11 cellular contexts compared by ENCODE assay signal in the genomic region with DNA sequence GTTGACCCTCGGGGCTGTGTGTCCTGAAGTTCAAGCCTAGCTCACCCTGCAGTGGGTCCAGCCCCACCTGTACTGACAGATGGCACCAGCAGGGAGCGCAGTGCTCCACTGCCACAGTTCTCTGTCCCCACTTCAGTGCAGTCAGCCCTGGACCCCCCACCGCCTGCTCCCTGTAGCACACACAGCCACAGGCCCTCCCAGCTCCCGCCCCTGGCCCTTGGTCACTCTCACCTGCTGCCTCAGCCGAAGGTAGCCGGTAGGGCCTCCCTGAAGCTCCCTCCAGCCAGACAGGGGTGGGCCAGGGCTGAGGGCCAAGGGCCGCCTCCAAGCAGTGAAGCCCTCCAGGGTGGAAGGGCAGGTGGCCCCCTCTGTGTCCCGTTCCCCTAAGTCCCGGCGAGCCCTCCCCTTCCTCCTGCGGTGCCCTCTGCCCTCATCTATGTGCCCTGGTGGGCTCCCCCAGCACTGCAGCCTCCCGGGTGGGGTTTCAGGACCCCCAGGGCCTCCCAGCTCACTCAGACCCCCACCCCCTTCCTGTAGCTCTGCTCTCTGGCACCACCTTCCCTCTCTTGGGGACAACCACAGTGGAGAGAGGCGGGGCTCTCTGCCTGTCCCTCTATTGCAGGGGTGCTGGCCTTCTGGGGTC. TPM values are rescaled to one million over a fixed set of nuclear protein-coding genes. Genes with fewer than 3 reads are reported as not detected.
DNase-seq lines count a peak whose midpoint lies in the region; ATAC-seq and TF ChIP-seq lines count a peak whose summit lies in the region.
"Had no signal": no experiment of that assay in that cellular context is flagged by ENCODE, and none has a peak within 500 bp of the region (broad histone marks: within the 10 kb centered on the region; RNA-seq: fewer than 3 reads in every experiment).

No MANE protein-coding gene starts in this region.

- H3K27ac ChIP-seq in PC-9 (no peak overlapping the region), hepatocyte (no peak overlapping the region), aorta (ENCODE audit: low read depth in 1 of 2, low read length in 2 of 2) (no peak overlapping the region), gastrocnemius medialis (no peak overlapping the region)
- no peak overlapping the region for H3K27ac ChIP-seq in naive thymus-derived CD4-positive, alpha-beta T cell (ENCODE audit: low read depth, low read length)

- in situ Hi-C loops in gastrocnemius medialis (cut with MboI; ENCODE audit: low sequenced_read_pairs in 4 of 4): no loop called here

- H3K27ac Mint-ChIP-seq in activated naive CD8-positive, alpha-beta T cell treated with anti-CD3 and anti-CD28 coated beads, Interleukin-2, amount 10 ng/mL, durations not matched to agents 7 days and 5 days: no peak overlapping the region
- no peak overlapping the region for H3K27ac Mint-ChIP-seq in activated naive CD8-positive, alpha-beta T cell treated with anti-CD3 and anti-CD28 coated beads for 36 hours
- no peak overlapping the region for H3K27ac Mint-ChIP-seq in naive thymus-derived CD4-positive, alpha-beta T cell
- H3K27ac Mint-ChIP-seq: activated CD8-positive, alpha-beta memory T cell treated with anti-CD3 and anti-CD28 coated beads, Interleukin-2, amount 10 ng/mL, durations not matched to agents 7 days and 5 days had no signal

- H3K9me3 ChIP-seq in PC-9 (ENCODE audit: insufficient read depth, low read depth): no peaks in the 10 kb centered on the region
- no peaks in the 10 kb centered on the region for H3K9me3 ChIP-seq in hepatocyte (ENCODE audit: low read depth)
- H3K9me3 ChIP-seq in aorta (ENCODE audit: control insufficient read depth, low read length): no peaks in the 10 kb centered on the region
- no peaks in the 10 kb centered on the region for H3K9me3 ChIP-seq in naive thymus-derived CD4-positive, alpha-beta T cell (ENCODE audit: control insufficient read depth in 2 of 3, low read length in 3 of 3)
- H3K9me3 ChIP-seq in gastrocnemius medialis: no peaks in the 10 kb centered on the region

- DNase-seq in activated naive CD8-positive, alpha-beta T cell treated with anti-CD3 and anti-CD28 coated beads, Interleukin-2, amount 10 ng/mL, durations not matched to agents 7 days and 5 days: peak; percentile 27
- DNase-seq in activated naive CD8-positive, alpha-beta T cell treated with anti-CD3 and anti-CD28 coated beads for 36 hours: no peak
- no peak for DNase-seq in PC-9
- DNase-seq in hepatocyte (ENCODE audit: low spot score): no peak
- DNase-seq in aorta: peak; percentile 48 to 72
- no peak for DNase-seq in naive thymus-derived CD4-positive, alpha-beta T cell
- DNase-seq in gastrocnemius medialis: no peak
- DNase-seq in medulla oblongata (ENCODE audit: extremely low spot score): no peak
- DNase-seq: activated CD8-positive, alpha-beta memory T cell treated with anti-CD3 and anti-CD28 coated beads, Interleukin-2, amount 10 ng/mL, durations not matched to agents 7 days and 5 days; substantia nigra; T-helper 1 cell had no signal

- H3F3A ChIP-seq in PC-9 (ENCODE audit: insufficient read depth, low read depth): no peaks in the 10 kb centered on the region; the same call in 1 of the 2 replicates

- H3K4me3 ChIP-seq in PC-9 (no peak overlapping the region), hepatocyte (no peak overlapping the region), aorta (ENCODE audit: low read length in 2 of 2) (no peak overlapping the region), gastrocnemius medialis (no peak overlapping the region)
- no peak overlapping the region for H3K4me3 ChIP-seq in naive thymus-derived CD4-positive, alpha-beta T cell (ENCODE audit: low read length)

- no peaks in the 10 kb centered on the region for H3K36me3 Mint-ChIP-seq in activated naive CD8-positive, alpha-beta T cell treated with anti-CD3 and anti-CD28 coated beads, Interleukin-2, amount 10 ng/mL, durations not matched to agents 7 days and 5 days
- H3K36me3 Mint-ChIP-seq in activated naive CD8-positive, alpha-beta T cell treated with anti-CD3 and anti-CD28 coated beads for 36 hours: no peaks in the 10 kb centered on the region
- H3K36me3 Mint-ChIP-seq in naive thymus-derived CD4-positive, alpha-beta T cell: no peaks in the 10 kb centered on the region
- H3K36me3 Mint-ChIP-seq: activated CD8-positive, alpha-beta memory T cell treated with anti-CD3 and anti-CD28 coated beads, Interleukin-2, amount 10 ng/mL, durations not matched to agents 7 days and 5 days had no signal

- ATAC-seq in activated naive CD8-positive, alpha-beta T cell treated with anti-CD3 and anti-CD28 coated beads, Interleukin-2, amount 10 ng/mL, durations not matched to agents 7 days and 5 days (ENCODE audit: low read depth): no peak
- ATAC-seq in aorta (ENCODE audit: low FRiP score) (no peak), gastrocnemius medialis (no peak)
- ATAC-seq in naive thymus-derived CD4-positive, alpha-beta T cell: no peak
- ATAC-seq: activated CD8-positive, alpha-beta memory T cell treated with anti-CD3 and anti-CD28 coated beads, Interleukin-2, amount 10 ng/mL, durations not matched to agents 7 days and 5 days had no signal

- TF ChIP-seq CTCF in PC-9 (conservative IDR thresholded peaks at IDR 0.05): 0 out of 2 replicates have a peak, but pooled peaks have one; percentile 16
- TF ChIP-seq CTCF in hepatocyte (IDR thresholded peaks at IDR 0.05; ENCODE audit: poor library complexity): peak; percentile 15
- TF ChIP-seq CTCF in gastrocnemius medialis (IDR thresholded peaks at IDR 0.05 in 4 of 5, conservative IDR thresholded peaks at IDR 0.05 in 1 of 5): no peak

- no peak overlapping the region for H3K4me2 ChIP-seq in PC-9
- no peak overlapping the region for H3K4me2 ChIP-seq in hepatocyte

- intact Hi-C loops in PC-9 (cut with micrococcal nuclease; ENCODE audit: unreplicated experiment): loop anchor here (5.0 kb wide), 2 partner anchors 55 to 70 kb away; no protein-coding TSS in a partner anchor
- intact Hi-C loops in aorta (cut with DNase I): no loop called here
- intact Hi-C loops in naive thymus-derived CD4-positive, alpha-beta T cell (cut with micrococcal nuclease): no loop called here
- intact Hi-C loops in gastrocnemius medialis (cut with DNase I; ENCODE audit: low total_unique reads): no loop called here

- H2AFZ ChIP-seq in PC-9 (no peak overlapping the region), hepatocyte (no peak overlapping the region)

- H3K4me1 ChIP-seq in PC-9 (replicated peaks; ENCODE audit: insufficient read depth) (peaks cover 17% of the 10 kb centered on the region), hepatocyte (ENCODE audit: insufficient read depth) (peaks cover 3% of the 10 kb centered on the region), aorta (ENCODE audit: control insufficient read depth in 1 of 2, insufficient read depth in 2 of 2, low read length in 2 of 2) (no peaks in the 10 kb centered on the region), gastrocnemius medialis (no peaks in the 10 kb centered on the region)
- peaks cover 0 to 11% of the 10 kb centered on the region in 2 donors for H3K4me1 ChIP-seq in naive thymus-derived CD4-positive, alpha-beta T cell (ENCODE audit: control insufficient read depth in 2 of 2, insufficient read depth in 2 of 2, low read length in 2 of 2)

- 80% methylated on average over 13 of the region's 13 CpGs for WGBS in hepatocyte (ENCODE audit: low lambda C conversion rate, missing lambda C conversion rate)
- 74 to 75% methylated on average over 12 to 13 of the region's 13 CpGs for WGBS in aorta, 2 donors

- H3K36me3 ChIP-seq in PC-9 (ENCODE audit: low read depth): no peaks in the 10 kb centered on the region
- H3K36me3 ChIP-seq in hepatocyte (replicated peaks; ENCODE audit: insufficient read depth, low read depth): no peaks in the 10 kb centered on the region
- H3K36me3 ChIP-seq in aorta (ENCODE audit: control insufficient read depth in 1 of 2, insufficient read depth in 2 of 2, low read length in 1 of 2): no peaks in the 10 kb centered on the region
- H3K36me3 ChIP-seq in naive thymus-derived CD4-positive, alpha-beta T cell (ENCODE audit: control insufficient read depth in 2 of 3, insufficient read depth in 3 of 3, low read length in 3 of 3): no peaks in the 10 kb centered on the region
- no peaks in the 10 kb centered on the region for H3K36me3 ChIP-seq in gastrocnemius medialis

- H3K9me2 ChIP-seq in PC-9 (ENCODE audit: insufficient read depth) (no peaks in the 10 kb centered on the region), hepatocyte (replicated peaks; ENCODE audit: insufficient read depth) (no peaks in the 10 kb centered on the region)

- no peaks in the 10 kb centered on the region for H3K9me3 Mint-ChIP-seq in activated naive CD8-positive, alpha-beta T cell treated with anti-CD3 and anti-CD28 coated beads, Interleukin-2, amount 10 ng/mL, durations not matched to agents 7 days and 5 days
- no peaks in the 10 kb centered on the region for H3K9me3 Mint-ChIP-seq in activated naive CD8-positive, alpha-beta T cell treated with anti-CD3 and anti-CD28 coated beads for 36 hours
- H3K9me3 Mint-ChIP-seq in naive thymus-derived CD4-positive, alpha-beta T cell: no peaks in the 10 kb centered on the region

- H3K4me3 Mint-ChIP-seq in activated naive CD8-positive, alpha-beta T cell treated with anti-CD3 and anti-CD28 coated beads, Interleukin-2, amount 10 ng/mL, durations not matched to agents 7 days and 5 days: no peak overlapping the region
- no peak overlapping the region for H3K4me3 Mint-ChIP-seq in activated naive CD8-positive, alpha-beta T cell treated with anti-CD3 and anti-CD28 coated beads for 36 hours
- H3K4me3 Mint-ChIP-seq in naive thymus-derived CD4-positive, alpha-beta T cell: no peak overlapping the region
- H3K4me3 Mint-ChIP-seq: activated CD8-positive, alpha-beta memory T cell treated with anti-CD3 and anti-CD28 coated beads, Interleukin-2, amount 10 ng/mL, durations not matched to agents 7 days and 5 days had no signal

- no peak for TF ChIP-seq POLR2A in gastrocnemius medialis (IDR thresholded peaks at IDR 0.05)

- H3K27me3 ChIP-seq in PC-9 (ENCODE audit: insufficient read depth, low read depth) (no peaks in the 10 kb centered on the region), hepatocyte (no peaks in the 10 kb centered on the region), aorta (ENCODE audit: control insufficient read depth in 1 of 2, insufficient read depth in 2 of 2, low read length in 1 of 2) (no peaks in the 10 kb centered on the region), gastrocnemius medialis (no peaks in the 10 kb centered on the region)
- H3K27me3 ChIP-seq in naive thymus-derived CD4-positive, alpha-beta T cell (ENCODE audit: control insufficient read depth in 2 of 2, insufficient read depth in 2 of 2, low read length in 2 of 2): no peaks in the 10 kb centered on the region

- H3K79me2 ChIP-seq in PC-9 (ENCODE audit: low read depth) (no peaks in the 10 kb centered on the region), hepatocyte (no peaks in the 10 kb centered on the region)

- CTCF ChIA-PET in PC-9 (lab: Charles Lee): interaction anchor here (0.6 to 1.1 kb wide), 3 partner anchors 18 to 58 kb away, joined by 3 to 4 read pairs (median 3); no protein-coding TSS in a partner anchor
- CTCF ChIA-PET in naive thymus-derived CD4-positive, alpha-beta T cell (lab: Charles Lee): no interaction called here

- POLR2A ChIA-PET in activated naive CD8-positive, alpha-beta T cell treated with anti-CD3 and anti-CD28 coated beads, Interleukin-2, amount 10 ng/mL, durations not matched to agents 7 days and 5 days (lab: Charles Lee): no interaction called here
- POLR2A ChIA-PET in PC-9 (lab: Charles Lee; ENCODE audit: unreplicated experiment): interaction anchor here (1.0 kb wide), 1 partner anchor 18 kb away, joined by 4 read pairs; no protein-coding TSS in a partner anchor
- POLR2A ChIA-PET in naive thymus-derived CD4-positive, alpha-beta T cell (lab: Charles Lee): no interaction called here

- peaks cover 4% of the 10 kb centered on the region for H3K27me3 Mint-ChIP-seq in activated naive CD8-positive, alpha-beta T cell treated with anti-CD3 and anti-CD28 coated beads, Interleukin-2, amount 10 ng/mL, durations not matched to agents 7 days and 5 days
- H3K27me3 Mint-ChIP-seq in activated naive CD8-positive, alpha-beta T cell treated with anti-CD3 and anti-CD28 coated beads for 36 hours: no peaks in the 10 kb centered on the region
- no peaks in the 10 kb centered on the region for H3K27me3 Mint-ChIP-seq in naive thymus-derived CD4-positive, alpha-beta T cell
- H3K27me3 Mint-ChIP-seq: activated CD8-positive, alpha-beta memory T cell treated with anti-CD3 and anti-CD28 coated beads, Interleukin-2, amount 10 ng/mL, durations not matched to agents 7 days and 5 days had no signal

- peaks cover 15% of the 10 kb centered on the region for H3K4me1 Mint-ChIP-seq in activated naive CD8-positive, alpha-beta T cell treated with anti-CD3 and anti-CD28 coated beads, Interleukin-2, amount 10 ng/mL, durations not matched to agents 7 days and 5 days
- H3K4me1 Mint-ChIP-seq in activated naive CD8-positive, alpha-beta T cell treated with anti-CD3 and anti-CD28 coated beads for 36 hours: peaks cover 14% of the 10 kb centered on the region
- peaks cover 14 to 29% (median 23%) of the 10 kb centered on the region in 7 donors for H3K4me1 Mint-ChIP-seq in naive thymus-derived CD4-positive, alpha-beta T cell

- no TSS peak for BruUV-seq in PC-9 (replicated peaks; lab: Mats Ljungman, UMichigan)

- H4K20me1 ChIP-seq in PC-9 (ENCODE audit: insufficient read depth): no peaks in the 10 kb centered on the region
- H4K20me1 ChIP-seq in hepatocyte (ENCODE audit: insufficient read depth, poor library complexity, severe bottlenecking): no peaks in the 10 kb centered on the region

RNA-seq across cellular contexts. Expression of gene ALPP, which starts 10.8 kb away (rescaled TPM):
- not detected for total RNA-seq in activated naive CD8-positive, alpha-beta T cell treated with anti-CD3 and anti-CD28 coated beads, Interleukin-2, amount 10 ng/mL, durations not matched to agents 7 days and 5 days
- total RNA-seq in activated naive CD8-positive, alpha-beta T cell treated with anti-CD3 and anti-CD28 coated beads for 36 hours: not detected
- total RNA-seq in PC-9 (2021) (47.5 and 57.8 TPM in 2 replicates), hepatocyte (6.5 and 8.7 TPM in 2 replicates), aorta (not detected), gastrocnemius medialis (not detected)
- polyA plus RNA-seq in hepatocyte (1.2 and 1.3 TPM in 2 replicates), aorta (not detected)
- under 1 TPM in 2 of 5 experiments, not detected in 3; 0.24 TPM for total RNA-seq in naive thymus-derived CD4-positive, alpha-beta T cell
- polyA plus RNA-seq in naive thymus-derived CD4-positive, alpha-beta T cell: not detected
- total RNA-seq: activated CD8-positive, alpha-beta memory T cell treated with anti-CD3 and anti-CD28 coated beads, Interleukin-2, amount 10 ng/mL, durations not matched to agents 7 days and 5 days had no signal

RNA-seq across cellular contexts. Expression of gene ALPG, which starts 38.9 kb away (rescaled TPM):
- total RNA-seq in activated naive CD8-positive, alpha-beta T cell treated with anti-CD3 and anti-CD28 coated beads, Interleukin-2, amount 10 ng/mL, durations not matched to agents 7 days and 5 days: not detected
- total RNA-seq in activated naive CD8-positive, alpha-beta T cell treated with anti-CD3 and anti-CD28 coated beads for 36 hours: not detected
- total RNA-seq in PC-9 (2021) (0.76 and 1.2 TPM in 2 replicates), hepatocyte (0.16 and 1.5 TPM in 2 replicates), aorta (not detected), gastrocnemius medialis (not detected)
- polyA plus RNA-seq in hepatocyte (0.08 and 0.86 TPM in 2 replicates), aorta (not detected)
- total RNA-seq in naive thymus-derived CD4-positive, alpha-beta T cell: not detected
- polyA plus RNA-seq in naive thymus-derived CD4-positive, alpha-beta T cell: not detected
- total RNA-seq: activated CD8-positive, alpha-beta memory T cell treated with anti-CD3 and anti-CD28 coated beads, Interleukin-2, amount 10 ng/mL, durations not matched to agents 7 days and 5 days had no signal

Comparison
In these comparisons a context has a peak if more than half of its experiments do, and no peak if none do; other contexts are left out.
1. DNase-seq: peak in activated naive CD8-positive, alpha-beta T cell treated with anti-CD3 and anti-CD28 coated beads, Interleukin-2, amount 10 ng/mL, durations not matched to agents 7 days and 5 days (single experiment) and aorta (2 of 2); none in activated naive CD8-positive, alpha-beta T cell treated with anti-CD3 and anti-CD28 coated beads for 36 hours (single experiment), PC-9 (0 of 2), hepatocyte (single experiment), naive thymus-derived CD4-positive, alpha-beta T cell (0 of 9), gastrocnemius medialis (0 of 2) and medulla oblongata (single experiment).
2. CTCF ChIP-seq: peak in PC-9 (single experiment) and hepatocyte (single experiment); none in gastrocnemius medialis (0 of 5).